In genomic region chr11:61361237-61361636, GRCh38 we compare ENCODE assay signal across 8 cellular contexts. TPM values are rescaled to one million over a fixed set of nuclear protein-coding genes. Genes with fewer than 3 reads are reported as not detected.
DNase-seq lines count a peak whose midpoint lies in the region; ATAC-seq and TF ChIP-seq lines count a peak whose summit lies in the region.

No MANE protein-coding gene starts in this region.

- H3K27me3 ChIP-seq in liver (ENCODE audit: control insufficient read depth in 4 of 4, insufficient read depth in 4 of 4, low read length in 3 of 4) (no peaks in the 10 kb centered on the region), tibial nerve (no peaks in the 10 kb centered on the region)

- peak overlapping the region; percentile 100 for H3K27ac ChIP-seq in angular gyrus (ENCODE audit: low read depth, low read length)
- H3K27ac ChIP-seq in liver (ENCODE audit: low read depth in 1 of 2, low read length in 2 of 2), result peak overlapping the region; percentile 98
- peak overlapping the region; percentile 93 to 99 (median 98) for H3K27ac ChIP-seq in tibial nerve

- no peak for TF ChIP-seq EP300 in tibial nerve (IDR thresholded peaks at IDR 0.05)

- TF ChIP-seq RAD21 in liver (IDR thresholded peaks at IDR 0.05), result no peak

- WGBS in liver, result 5% methylated on average over 14 of the region's 14 CpGs
- WGBS in tibial nerve, 2 donors, result 4% methylated on average over 14 of the region's 14 CpGs

- peak overlapping the region; percentile 98 for H3K27ac Mint-ChIP-seq in activated T-cell treated with anti-CD3 and anti-CD28 coated beads, Interleukin-2, amount 50 U/mL, for 24 hours

- TF ChIP-seq POLR2A in tibial nerve (IDR thresholded peaks at IDR 0.05), result no peak

- H3K36me3 ChIP-seq in liver (ENCODE audit: control insufficient read depth in 4 of 4, insufficient read depth in 3 of 4, low read depth in 1 of 4, low read length in 3 of 4) (peaks cover 2 to 13% (median 9%) of the 10 kb centered on the region in 4 donors), tibial nerve (peaks cover 0 to 30% (median 21%) of the 10 kb centered on the region in 3 donors)

- no peak for ATAC-seq in HG03439 (IDR thresholded peaks at IDR 0.05; ENCODE audit: unreplicated experiment)
- ATAC-seq in activated CD4-positive, CD25-positive, alpha-beta regulatory T cell treated with anti-CD3 and anti-CD28 coated beads, Interleukin-2, amount 50 U/mL, for 24 hours, result no peak

- H3K4me3 Mint-ChIP-seq in activated T-cell treated with anti-CD3 and anti-CD28 coated beads, Interleukin-2, amount 50 U/mL, for 24 hours, result peak overlapping the region; percentile 97

- DNase-seq in activated T-cell treated with anti-CD3 and anti-CD28 coated beads, Interleukin-2, amount 50 U/mL, for 24 hours, result no peak
- no peak for DNase-seq in activated T-cell treated with anti-CD3 and anti-CD28 coated beads for 4 hours
- DNase-seq in tibial nerve (ENCODE audit: low spot score in 2 of 2), result no peak
- no peak for DNase-seq in A172 (ENCODE audit: low spot score)

- peaks cover 62% of the 10 kb centered on the region for H3K36me3 Mint-ChIP-seq in activated T-cell treated with anti-CD3 and anti-CD28 coated beads, Interleukin-2, amount 50 U/mL, for 24 hours (ENCODE audit: low read depth)

- peaks cover 43% of the 10 kb centered on the region for H3K4me1 Mint-ChIP-seq in activated T-cell treated with anti-CD3 and anti-CD28 coated beads, Interleukin-2, amount 50 U/mL, for 24 hours (ENCODE audit: low read depth)

- H3K9me3 Mint-ChIP-seq in activated T-cell treated with anti-CD3 and anti-CD28 coated beads, Interleukin-2, amount 50 U/mL, for 24 hours, result no peaks in the 10 kb centered on the region

- H3K27me3 Mint-ChIP-seq in activated T-cell treated with anti-CD3 and anti-CD28 coated beads, Interleukin-2, amount 50 U/mL, for 24 hours, result no peaks in the 10 kb centered on the region

- peak overlapping the region; percentile 82 to 92 (median 86) for H3K4me3 ChIP-seq in liver (ENCODE audit: low read depth in 1 of 3, low read length in 3 of 3)
- peak overlapping the region; percentile 63 to 96 (median 74) for H3K4me3 ChIP-seq in tibial nerve

- peak overlapping the region; percentile 88 to 89 for H3K9ac ChIP-seq in liver (ENCODE audit: low read depth in 1 of 2, low read length in 2 of 2)

- H3K9me3 ChIP-seq in liver (ENCODE audit: control insufficient read depth in 4 of 4, low read length in 3 of 4), result no peaks in the 10 kb centered on the region
- no peaks in the 10 kb centered on the region for H3K9me3 ChIP-seq in tibial nerve

- no peak for TF ChIP-seq CTCF in liver (IDR thresholded peaks at IDR 0.05; ENCODE audit: low read depth, low read length, missing input control)
- TF ChIP-seq CTCF in tibial nerve (IDR thresholded peaks at IDR 0.05), result no peak

- H3K4me1 ChIP-seq in liver (ENCODE audit: control insufficient read depth in 4 of 4, insufficient read depth in 4 of 4, low read length in 3 of 4) (peaks cover 2 to 24% (median 16%) of the 10 kb centered on the region in 4 donors), tibial nerve (peaks cover 0 to 38% (median 18%) of the 10 kb centered on the region in 4 donors)

TF ChIP-seq in liver, 16 proteins besides CTCF, POLR2A, EP300 and RAD21:
- no peak for TF ChIP-seq EGR1 (IDR thresholded peaks at IDR 0.05; ENCODE audit: low read depth in 2 of 2)
- TF ChIP-seq HNF4G (IDR thresholded peaks at IDR 0.05), result no peak
- TF ChIP-seq SP1 (IDR thresholded peaks at IDR 0.05), result no peak
- TF ChIP-seq GABPA (IDR thresholded peaks at IDR 0.05 in 1 of 2, conservative IDR thresholded peaks at IDR 0.05 in 1 of 2), result no peak
- no peak for TF ChIP-seq RXRA (IDR thresholded peaks at IDR 0.05)
- no peak for TF ChIP-seq ATF3 (IDR thresholded peaks at IDR 0.05)
TF ChIP-seq in liver: peak in this region for 0.

RNA-seq across cellular contexts. Expression of gene CYB561A3, which starts 0.4 kb away (rescaled TPM):
- total RNA-seq in liver, result 10 to 100 TPM; 22.2 to 36.5 TPM
- 10 to 100 TPM; 20.2 to 34.6 TPM for polyA plus RNA-seq in liver
- 10 to 100 TPM; 44.2 to 68.2 (median 45.8) TPM for total RNA-seq in tibial nerve
- 37.1 and 45.0 TPM in 2 replicates for total RNA-seq in A172 (2014; rRNA removed; shearing (Covaris generic))

RNA-seq across cellular contexts. Expression of gene TMEM138, which starts 0.9 kb away (rescaled TPM):
- total RNA-seq in liver (10 to 100 TPM; 13.5 to 19.7 TPM), tibial nerve (10 to 100 TPM; 20.5 to 31.4 (median 26.9) TPM)
- 10 to 100 TPM; 28.8 to 39.6 TPM for polyA plus RNA-seq in liver
- 10.8 and 41.9 TPM in 2 replicates for total RNA-seq in A172 (2014; rRNA removed; shearing (Covaris generic))

RNA-seq across cellular contexts. Expression of gene TKFC, which starts 28.2 kb away (rescaled TPM):
- 10 to 100 TPM; 15.7 to 47.7 TPM for total RNA-seq in liver
- polyA plus RNA-seq in liver, result 100 to 1,000 TPM in 1 of 2 donors, 10 to 100 TPM in 1; 59.2 to 134 TPM
- 10 to 100 TPM; 15.0 to 39.6 (median 24.5) TPM for total RNA-seq in tibial nerve
- total RNA-seq in A172 (2014; rRNA removed; shearing (Covaris generic)), result 34.7 and 45.9 TPM in 2 replicates

RNA-seq across cellular contexts. Expression of gene DDB1, which starts 28.3 kb away (rescaled TPM):
- total RNA-seq in liver (100 to 1,000 TPM; 108 to 146 TPM), tibial nerve (100 to 1,000 TPM; 100 to 138 (median 113) TPM)
- 10 to 100 TPM; 37.5 to 70.2 TPM for polyA plus RNA-seq in liver
- 153 and 155 TPM in 2 replicates for total RNA-seq in A172 (2014; rRNA removed; shearing (Covaris generic))

RNA-seq across cellular contexts. Expression of gene TMEM216, which starts 31.1 kb away (rescaled TPM):
- total RNA-seq in liver (1 to 10 TPM; 3.3 to 3.8 TPM), tibial nerve (10 to 100 TPM; 14.2 to 21.9 (median 14.6) TPM)
- 1 to 10 TPM; 2.3 to 4.0 TPM for polyA plus RNA-seq in liver
- total RNA-seq in A172 (2014; rRNA removed; shearing (Covaris generic)), result not detected in 2 replicates
